In genomic region chr20:2602746-2603145, GRCh38 we compare ENCODE assay signal across 14 cellular contexts.
DNase-seq lines count a peak whose midpoint lies in the region; ATAC-seq and TF ChIP-seq lines count a peak whose summit lies in the region.
"Had no signal": no experiment of that assay in that cellular context is flagged by ENCODE, and none has a peak within 500 bp of the region (broad histone marks: within the 10 kb centered on the region; RNA-seq: fewer than 3 reads in every experiment).

No MANE protein-coding gene starts in this region.

- H3K27ac ChIP-seq in VCaP (peak overlapping the region; percentile 1; the same call in 1 of the 2 replicates), mucosa of rectum (ENCODE audit: low read depth in 2 of 2, low read length in 2 of 2) (no peak overlapping the region)

- H3K9me3 ChIP-seq in mucosa of rectum (ENCODE audit: control insufficient read depth in 2 of 2, low read length in 2 of 2), result peaks cover 0 to 5% of the 10 kb centered on the region in 2 donors

- DNase-seq in NCI-H748 (lab: John Stamatoyannopoulos, UW; ENCODE audit: unreplicated experiment) (peak; percentile 35), NCI-H748 treated with DMSO at 0.1 percent for 48 hours (lab: John Stamatoyannopoulos, UW) (no peak), NCI-H146 (lab: John Stamatoyannopoulos, UW) (peak; percentile 25)
- DNase-seq: DND-41, GDM1, NCI-H1436 treated with DMSO at 0.1 percent for 48 hours, NCI-H2107, OCI-M1, T-helper 17 cell had no signal

- H3K9ac ChIP-seq in mucosa of rectum (ENCODE audit: low read depth in 1 of 2, low read length in 2 of 2), result no peak overlapping the region

- no peaks in the 10 kb centered on the region for H3K36me3 ChIP-seq in mucosa of rectum (ENCODE audit: control insufficient read depth in 2 of 2, insufficient read depth in 2 of 2, low read length in 2 of 2)

- peaks cover 3 to 19% of the 10 kb centered on the region in 2 donors for H3K4me1 ChIP-seq in mucosa of rectum (ENCODE audit: control insufficient read depth in 2 of 2, insufficient read depth in 2 of 2, low read length in 2 of 2)

- no peaks in the 10 kb centered on the region for H3K27me3 ChIP-seq in mucosa of rectum (ENCODE audit: control insufficient read depth in 2 of 2, insufficient read depth in 2 of 2, low read length in 2 of 2)

- ATAC-seq in HG03354 (IDR thresholded peaks at IDR 0.05; ENCODE audit: poor library complexity, severe bottlenecking, unreplicated experiment), result no peak
- ATAC-seq in GM21529 (IDR thresholded peaks at IDR 0.05; ENCODE audit: unreplicated experiment), result no peak
- ATAC-seq in GM18870 (IDR thresholded peaks at IDR 0.05; ENCODE audit: unreplicated experiment), result no peak
- ATAC-seq: T-helper 17 cell had no signal

- TF ChIP-seq CTCF in VCaP (conservative IDR thresholded peaks at IDR 0.05), result no peak

- H3K4me3 ChIP-seq in mucosa of rectum (ENCODE audit: low read length in 2 of 2), result peak overlapping the region; percentile 54 to 56
